In genomic region chr10:108902491-108903250, GRCh38 we compare ENCODE assay signal across 18 cellular contexts.
DNase-seq lines count a peak whose midpoint lies in the region; ATAC-seq and TF ChIP-seq lines count a peak whose summit lies in the region.
"Had no signal": no experiment of that assay in that cellular context is flagged by ENCODE, and none has a peak within 500 bp of the region (broad histone marks: within the 10 kb centered on the region; RNA-seq: fewer than 3 reads in every experiment).

No MANE protein-coding gene starts in this region.

- H3K4me1 ChIP-seq in MM.1S (ENCODE audit: low read length): no peaks in the 10 kb centered on the region; the same call in 1 of the 2 replicates
- H3K4me1 ChIP-seq: left lung, upper lobe of right lung had no signal

- no peaks in the 10 kb centered on the region for H4K20me1 ChIP-seq in MM.1S (ENCODE audit: insufficient read depth, low read length)

- no peak overlapping the region for H3K4me3 ChIP-seq in MM.1S (ENCODE audit: low read length)
- H3K4me3 ChIP-seq: heart left ventricle, left lung, neural progenitor cell, skin epidermis, upper lobe of right lung had no signal

- H3K9me3 ChIP-seq in MM.1S (replicated peaks; ENCODE audit: insufficient read depth, low read length): no peaks in the 10 kb centered on the region
- H3K9me3 ChIP-seq: heart left ventricle, left lung, upper lobe of right lung had no signal

- H3K27me3 ChIP-seq in MM.1S (replicated peaks; ENCODE audit: insufficient read depth, low read length): no peaks in the 10 kb centered on the region
- H3K27me3 ChIP-seq: left lung, neural progenitor cell, upper lobe of right lung had no signal

- H3K9ac ChIP-seq in MM.1S (ENCODE audit: low read length): no peak overlapping the region
- H3K9ac ChIP-seq: neural progenitor cell had no signal

- no peaks in the 10 kb centered on the region for H3K79me2 ChIP-seq in MM.1S (ENCODE audit: low read length)

- ATAC-seq in GM19372 (IDR thresholded peaks at IDR 0.05; ENCODE audit: low read depth, unreplicated experiment) (peak; percentile 56), HG02852 (IDR thresholded peaks at IDR 0.05; ENCODE audit: unreplicated experiment) (peak; percentile 67)
- ATAC-seq: activated T-cell treated with anti-CD3 and anti-CD28 coated beads, Interleukin-2, amount 50 U/mL, for 72 hours; heart left ventricle; left lung; upper lobe of right lung had no signal

- no peak for TF ChIP-seq CTCF in MM.1S (IDR thresholded peaks at IDR 0.05; ENCODE audit: low read length)

- no peak overlapping the region for H2AFZ ChIP-seq in MM.1S (ENCODE audit: low read length)
- H2AFZ ChIP-seq: neural progenitor cell had no signal

- no peaks in the 10 kb centered on the region for H3K36me3 ChIP-seq in MM.1S (replicated peaks; ENCODE audit: insufficient read depth, low read length)
- H3K36me3 ChIP-seq: heart left ventricle, left lung, neural progenitor cell, upper lobe of right lung had no signal

- H3K27ac ChIP-seq in MM.1S (ENCODE audit: low read length): no peak overlapping the region
- H3K27ac ChIP-seq: left lung, neural progenitor cell, skin epidermis, upper lobe of right lung, VCaP had no signal

- 0 out of 2 replicates have a peak overlapping the region, but pooled peaks have one; percentile 11 for H3K4me2 ChIP-seq in MM.1S (ENCODE audit: low read depth, low read length)
- H3K4me2 ChIP-seq: neural progenitor cell had no signal

- DNase-seq in GM03348 (ENCODE audit: low spot score): peak; percentile 6
- peak; percentile 45 for DNase-seq in MM.1S
- no peak for DNase-seq in NCI-H2029 (lab: John Stamatoyannopoulos, UW)
- DNase-seq in NCI-H1105 treated with DMSO at 0.1 percent for 48 hours (lab: John Stamatoyannopoulos, UW): no peak
- no peak for DNase-seq in RPMI8226
- DNase-seq in stimulated activated CD4-positive, alpha-beta T cell treated with anti-CD3 and anti-CD28 coated beads, Interleukin-12 subunit alpha, Interleukin-12 subunit beta, amount 100 ng/mL, for 4 hours: no peak
- DNase-seq: activated T-cell treated with anti-CD3 and anti-CD28 coated beads, Interleukin-2, amount 50 U/mL, for 72 hours; DMS79; heart left ventricle; Karpas-422; left lung; NCI-H226; upper lobe of right lung had no signal

- H3K9me2 ChIP-seq in MM.1S (replicated peaks; ENCODE audit: insufficient read depth, low read length): no peaks in the 10 kb centered on the region

- H3F3A ChIP-seq in MM.1S (ENCODE audit: insufficient read depth, low read length): no peaks in the 10 kb centered on the region

Comparison
In these comparisons a context has a peak if more than half of its experiments do, and no peak if none do; other contexts are left out.
1. DNase-seq: peak in GM03348 (single experiment) and MM.1S (single experiment); none in NCI-H2029 (single experiment), NCI-H1105 treated with DMSO at 0.1 percent for 48 hours (single experiment), RPMI8226 (single experiment) and stimulated activated CD4-positive, alpha-beta T cell treated with anti-CD3 and anti-CD28 coated beads, Interleukin-12 subunit alpha, Interleukin-12 subunit beta, amount 100 ng/mL, for 4 hours (single experiment).